1 cellular context compared by ENCODE assay signal in the genomic region with DNA sequence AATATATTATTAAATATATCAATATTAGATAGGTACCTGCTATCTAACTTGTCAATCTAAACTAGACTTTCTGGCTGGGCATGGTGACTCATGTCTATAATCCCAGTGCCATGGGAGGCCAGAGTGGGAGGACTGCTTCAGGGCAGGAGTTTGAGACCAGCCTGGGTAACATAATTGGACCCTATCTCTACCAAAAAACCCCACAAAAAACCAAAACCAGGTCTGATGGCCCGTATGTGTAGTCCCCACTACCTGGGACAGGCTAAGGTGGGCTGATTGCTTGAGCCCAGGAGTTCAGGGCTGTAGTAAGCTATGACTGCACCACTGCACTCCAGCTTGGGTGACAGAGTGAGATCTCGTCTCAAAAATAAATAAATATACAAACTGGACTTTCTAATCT.
A peak's percentile ranks its signal among the peaks of the same experiment; 100 is the strongest.
TF ChIP-seq lines count a peak whose summit lies in the region.

No MANE protein-coding gene starts in this region.

TF ChIP-seq in K562, 482 proteins besides CTCF, POLR2A, EP300 and RAD21:
- TF ChIP-seq FOXM1 (IDR thresholded peaks at IDR 0.05; ENCODE audit: low read depth) (no peak), FOXM1 (CRISPR knock-in tag; IDR thresholded peaks at IDR 0.05; ENCODE audit: low read depth) (no peak), ZNF263 (CRISPR knock-in tag; IDR thresholded peaks at IDR 0.05; ENCODE audit: borderline replicate concordance) (peak; percentile 64), MTA1 (IDR thresholded peaks at IDR 0.05; ENCODE audit: borderline replicate concordance) (0 out of 2 replicates have a peak, but pooled peaks have one; percentile 17), ZNF436 (CRISPR knock-in tag; IDR thresholded peaks at IDR 0.05) (no peak), HNRNPL (IDR thresholded peaks at IDR 0.05; ENCODE audit: low read depth, low read length) (no peak), ADNP (tag; IDR thresholded peaks at IDR 0.05) (peak; percentile 28; the same call in 1 of the 2 replicates)
